ENCODE assay signal across 8 cellular contexts in the genomic region with DNA sequence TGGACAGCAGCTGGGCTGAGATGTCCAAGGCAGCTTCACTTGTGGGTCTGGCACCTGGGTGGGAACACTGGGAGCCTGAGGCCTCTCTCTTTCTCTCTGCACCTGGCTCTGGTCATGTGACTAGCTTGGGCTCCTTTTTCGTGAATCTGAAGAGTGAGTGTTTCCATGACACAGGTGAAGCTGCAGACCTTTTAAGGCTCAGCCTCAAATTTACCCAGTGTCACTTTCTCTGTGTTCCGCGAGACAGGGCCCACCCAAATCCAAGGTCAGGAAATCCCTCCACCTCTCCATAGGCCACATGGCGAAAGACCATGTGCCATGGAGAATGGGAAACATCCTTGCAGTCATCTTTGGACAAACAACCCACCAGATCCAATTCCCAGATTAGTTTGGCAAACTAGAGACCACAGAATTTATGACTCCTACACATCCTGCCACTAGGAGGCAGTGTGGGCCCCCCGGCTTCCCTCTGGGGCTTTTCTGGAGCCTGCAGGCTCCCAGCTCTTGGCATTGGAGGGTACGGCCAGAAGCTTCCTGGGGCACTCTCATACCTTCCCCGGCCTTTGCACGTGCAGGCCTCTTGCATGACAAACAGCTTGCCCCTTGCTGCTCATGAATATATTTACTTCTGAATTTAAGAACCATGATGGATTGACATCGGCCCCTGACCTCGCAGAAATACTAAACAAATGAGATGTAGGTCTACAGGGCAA.
A peak's percentile ranks its signal among the peaks of the same experiment; 100 is the strongest.
DNase-seq lines count a peak whose midpoint lies in the region; ATAC-seq, FAIRE-seq and TF ChIP-seq lines count a peak whose summit lies in the region.

No MANE protein-coding gene starts in this region.

- CTCF ChIA-PET in activated B cell treated with CpG ODN at 0.5 μM for 24 hours (lab: Charles Lee), result interaction anchor here (1.3 to 1.9 kb wide), 3 partner anchors 248 to 320 kb away, joined by 5 to 8 read pairs (median 5); no protein-coding TSS in a partner anchor

- no peaks in the 10 kb centered on the region for H3K4me1 Mint-ChIP-seq in activated B cell treated with CpG ODN at 0.5 μM for 24 hours

- no peak overlapping the region for H3K27ac Mint-ChIP-seq in activated B cell treated with CpG ODN at 0.5 μM for 24 hours

- no peak overlapping the region for H3K4me3 Mint-ChIP-seq in activated B cell treated with CpG ODN at 0.5 μM for 24 hours

- ATAC-seq in activated B cell treated with CpG ODN at 0.5 μM for 24 hours (ENCODE audit: low read depth) (no peak), GM19035 (IDR thresholded peaks at IDR 0.05; ENCODE audit: unreplicated experiment) (no peak)

- H3K36me3 Mint-ChIP-seq in activated B cell treated with CpG ODN at 0.5 μM for 24 hours (ENCODE audit: low read depth), result no peaks in the 10 kb centered on the region

- FAIRE-seq in HTR-8/SVneo (lab: Jason Lieb, UNC), result no peak

- POLR2A ChIA-PET in activated B cell treated with CpG ODN at 0.5 μM for 24 hours (lab: Charles Lee), result no interaction called here

- intact Hi-C loops in activated B cell treated with CpG ODN at 0.5 μM for 24 hours (cut with micrococcal nuclease), result no loop called here

- H3K27me3 Mint-ChIP-seq in activated B cell treated with CpG ODN at 0.5 μM for 24 hours, result peaks cover 6% of the 10 kb centered on the region

- peak; percentile 26 for TF ChIP-seq CTCF in activated B cell treated with CpG ODN at 0.5 μM for 24 hours (IDR thresholded peaks at IDR 0.05)

- H3K9me3 Mint-ChIP-seq in activated B cell treated with CpG ODN at 0.5 μM for 24 hours, result no peaks in the 10 kb centered on the region

- DNase-seq in EL (peak; percentile 17), HTR-8/SVneo (ENCODE audit: insufficient read length, low spot score) (peak; percentile 34), activated B cell treated with CpG ODN at 0.5 μM for 24 hours (no peak), globus pallidus (ENCODE audit: low spot score) (peak; percentile 47), cerebellar cortex (ENCODE audit: low spot score) (no peak), NCI-H187 treated with DMSO at 0.1 percent for 48 hours (lab: John Stamatoyannopoulos, UW) (no peak)
- peak; percentile 19 for DNase-seq in stimulated activated CD4-positive, alpha-beta T cell treated with anti-CD3 and anti-CD28 coated beads, Interleukin-12 subunit alpha, Interleukin-12 subunit beta, amount 100 ng/mL, for 4 hours

Comparison
In these comparisons a context has a peak if more than half of its experiments do, and no peak if none do; other contexts are left out.
1. DNase-seq: peak in EL (single experiment), HTR-8/SVneo (single experiment), globus pallidus (single experiment) and stimulated activated CD4-positive, alpha-beta T cell treated with anti-CD3 and anti-CD28 coated beads, Interleukin-12 subunit alpha, Interleukin-12 subunit beta, amount 100 ng/mL, for 4 hours (single experiment); none in activated B cell treated with CpG ODN at 0.5 μM for 24 hours (single experiment), cerebellar cortex (single experiment) and NCI-H187 treated with DMSO at 0.1 percent for 48 hours (single experiment).